13 cellular contexts compared by ENCODE assay signal in the genomic region with DNA sequence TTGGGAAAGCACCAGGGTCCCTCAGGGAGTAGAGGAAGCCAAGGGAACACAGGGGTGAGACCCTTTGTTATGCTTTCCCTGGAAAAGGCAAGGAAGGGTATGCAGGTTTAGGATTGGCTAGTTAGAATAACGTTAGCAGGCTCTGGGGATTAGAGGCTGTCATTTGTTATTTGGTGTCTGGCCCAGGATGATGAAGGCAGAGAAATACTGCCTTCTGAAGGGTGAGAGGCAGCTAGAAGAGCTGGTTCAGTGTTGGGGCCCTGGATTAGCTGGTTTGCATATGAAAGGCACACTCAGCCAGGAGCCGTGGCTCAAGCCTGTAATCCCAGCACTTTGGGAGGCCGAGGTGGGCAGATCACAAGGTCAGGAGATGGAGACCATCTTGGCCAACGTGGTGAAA. TPM values are rescaled to one million over a fixed set of nuclear protein-coding genes. Genes with fewer than 3 reads are reported as not detected.
A peak's percentile ranks its signal among the peaks of the same experiment; 100 is the strongest.
DNase-seq lines count a peak whose midpoint lies in the region; ATAC-seq, FAIRE-seq and TF ChIP-seq lines count a peak whose summit lies in the region.
"Had no signal": no experiment of that assay in that cellular context is flagged by ENCODE, and none has a peak within 500 bp of the region (broad histone marks: within the 10 kb centered on the region; RNA-seq: fewer than 3 reads in every experiment).

No MANE protein-coding gene starts in this region.

- H3K4me3 Mint-ChIP-seq in H9 = peak overlapping the region; percentile 32 to 61; a peak in 4 of 5 replicates
- H3K4me3 Mint-ChIP-seq in neural crest cell = peak overlapping the region; percentile 29
- H3K4me3 Mint-ChIP-seq in progenitor cell of endocrine pancreas (ENCODE audit: low read depth) = no peak overlapping the region

- H3K27ac Mint-ChIP-seq in H9 (peak overlapping the region in 2 of 3 experiments; percentile 87 to 96; a peak in 6 of 7 replicates), neural crest cell (ENCODE audit: unreplicated experiment) (peak overlapping the region; percentile 8), progenitor cell of endocrine pancreas (no peak overlapping the region)
- H3K27ac Mint-ChIP-seq: activated T-helper 2 cell treated with anti-CD3 and anti-CD28 coated beads, Interferon-gamma antibody, Interleukin-2, Interleukin-4, amounts not matched to agents 10 μg/mL and 5 μg/mL and 100 μg/mL, durations not matched to agents 14 hours and 24 hours and 36 hours had no signal

- H2AK5ac ChIP-seq in H9 (ENCODE audit: insufficient read length, low read length) = no peak overlapping the region

- in situ Hi-C loops in K562 (cut with MboI) = no loop called here

- no peaks in the 10 kb centered on the region for H3K27me3 ChIP-seq in H9 (ENCODE audit: insufficient read depth, low read length)
- no peaks in the 10 kb centered on the region for H3K27me3 ChIP-seq in K562 (ENCODE audit: control insufficient read depth in 2 of 2, insufficient read depth in 2 of 2, low read length in 2 of 2)
- H3K27me3 ChIP-seq: brain microvascular endothelial cell, heart left ventricle had no signal

- H3K4me2 ChIP-seq in H9 (ENCODE audit: insufficient read depth, insufficient read length, low read length) (peak overlapping the region; percentile 22), K562 (ENCODE audit: insufficient read depth, low read length) (no peak overlapping the region)
- H3K4me2 ChIP-seq: SK-N-SH had no signal

- intact Hi-C loops in K562 (cut with micrococcal nuclease) = loop anchor here (5.0 kb wide), 1 partner anchor 37 kb away; no protein-coding TSS in a partner anchor

- H3K18ac ChIP-seq in H9 (ENCODE audit: insufficient read length, low read depth, low read length) = no peak overlapping the region

- no peak for FAIRE-seq in K562 (lab: Jason Lieb, UNC)

- no peak overlapping the region for H4K5ac ChIP-seq in H9 (ENCODE audit: insufficient read length, low read depth, low read length)

- no peaks in the 10 kb centered on the region for H3K9me3 Mint-ChIP-seq in H9
- no peaks in the 10 kb centered on the region for H3K9me3 Mint-ChIP-seq in neural crest cell
- H3K9me3 Mint-ChIP-seq in progenitor cell of endocrine pancreas (ENCODE audit: low read depth) = no peaks in the 10 kb centered on the region
- H3K9me3 Mint-ChIP-seq: activated T-helper 2 cell treated with anti-CD3 and anti-CD28 coated beads, Interferon-gamma antibody, Interleukin-2, Interleukin-4, amounts not matched to agents 10 μg/mL and 5 μg/mL and 100 μg/mL, durations not matched to agents 14 hours and 24 hours and 36 hours had no signal

- no peak overlapping the region for H2AFZ ChIP-seq in H9 (ENCODE audit: low read length)
- H2AFZ ChIP-seq in K562 (ENCODE audit: low read depth, low read length) = no peak overlapping the region

- H2BK12ac ChIP-seq in H9 (ENCODE audit: insufficient read length, low read depth, low read length) = no peak overlapping the region

- no TSS peak for BruUV-seq in K562 (replicated peaks; lab: Mats Ljungman, UMichigan)

- DNase-seq in H9 = peak; percentile 70
- DNase-seq in K562 (ENCODE audit: extremely low read depth in 1 of 4, low spot score in 3 of 4) = no peak
- DNase-seq in neural crest cell (ENCODE audit: low read depth, low spot score) = no peak
- DNase-seq in progenitor cell of endocrine pancreas (ENCODE audit: low spot score, unreplicated experiment) = no peak
- DNase-seq: brain microvascular endothelial cell; C1 segment of cervical spinal cord; NK-92 treated with Interleukin-12 subunit alpha and Interleukin-12 subunit beta, amount 100 ng/mL, for 24 hours; SK-N-SH; stimulated activated CD4-positive, alpha-beta T cell treated with anti-CD3 and anti-CD28 coated beads, Interleukin-4, amount 100 ng/mL, for 1 hour had no signal

- H2BK15ac ChIP-seq in H9 (ENCODE audit: low read depth, low read length) = no peak overlapping the region

- no CpG with 5 or more reads among the region's 4 CpGs for WGBS in H9 (ENCODE audit: extremely low coverage, insufficient read length, low lambda C conversion rate)
- WGBS in K562 (ENCODE audit: insufficient coverage, low coverage, missing lambda C conversion rate) = 44% methylated on average over 4 of the region's 4 CpGs

- peaks cover 9 to 23% (median 9%) of the 10 kb centered on the region in 3 experiments for H3K36me3 Mint-ChIP-seq in H9 (ENCODE audit: insufficient read depth in 1 of 3, low read depth in 3 of 3)
- peaks cover 5% of the 10 kb centered on the region for H3K36me3 Mint-ChIP-seq in neural crest cell (ENCODE audit: low read depth)
- H3K36me3 Mint-ChIP-seq in progenitor cell of endocrine pancreas (ENCODE audit: insufficient read depth) = peaks cover 5% of the 10 kb centered on the region

- H4K20me1 ChIP-seq in H9 (ENCODE audit: control insufficient read depth, insufficient read depth, insufficient read length) (no peaks in the 10 kb centered on the region), K562 (replicated peaks; ENCODE audit: control insufficient read depth, insufficient read depth, low read length) (no peaks in the 10 kb centered on the region)

- peaks cover 11% of the 10 kb centered on the region; the same call in 1 of the 3 replicates for H3K36me3 ChIP-seq in K562 (ENCODE audit: control insufficient read depth, insufficient read depth, low read length)
- H3K36me3 ChIP-seq: brain microvascular endothelial cell had no signal

- H3K4me1 ChIP-seq in H9 (ENCODE audit: insufficient read depth, low read length) = no peaks in the 10 kb centered on the region; the same call in 1 of the 2 replicates
- H3K4me1 ChIP-seq in K562 (replicated peaks in 1 of 2; ENCODE audit: control insufficient read depth in 2 of 2, insufficient read depth in 2 of 2, low read length in 2 of 2) = peaks cover 2 to 45% of the 10 kb centered on the region in 2 experiments; a peak in 3 of 5 replicates

- H3K9me3 ChIP-seq in H9 (ENCODE audit: control insufficient read depth, low read depth, low read length) (no peaks in the 10 kb centered on the region), K562 (replicated peaks; ENCODE audit: control insufficient read depth, insufficient read depth, low read depth, low read length) (no peaks in the 10 kb centered on the region)
- H3K9me3 ChIP-seq: heart left ventricle, SK-N-SH had no signal

- no peaks in the 10 kb centered on the region; the same call in 1 of the 2 replicates for H3K27me3 Mint-ChIP-seq in H9 (ENCODE audit: low read depth)
- H3K27me3 Mint-ChIP-seq in neural crest cell (ENCODE audit: low read depth) = peaks cover 2% of the 10 kb centered on the region
- H3K27me3 Mint-ChIP-seq in progenitor cell of endocrine pancreas = no peaks in the 10 kb centered on the region

- no peak overlapping the region for H3K23ac ChIP-seq in H9 (ENCODE audit: insufficient read length, low read depth, low read length)

- no peak overlapping the region for H3K4me3 ChIP-seq in K562
- H3K4me3 ChIP-seq: heart left ventricle had no signal

- H3K79me2 ChIP-seq in H9 (ENCODE audit: insufficient read depth, low read length) (no peaks in the 10 kb centered on the region), K562 (ENCODE audit: control insufficient read depth, insufficient read depth, low read length) (no peaks in the 10 kb centered on the region)

- CTCF ChIA-PET in K562 (lab: Yijun Ruan, JAX; ENCODE audit: low intra/inter-chr PET ratio) = no interaction called here

- H3K9me1 ChIP-seq in K562 (ENCODE audit: control insufficient read depth, insufficient read depth, low read length) = no peaks in the 10 kb centered on the region

- no peak overlapping the region for H2BK5ac ChIP-seq in H9 (ENCODE audit: insufficient read length, low read length)

- no peak overlapping the region for H2BK120ac ChIP-seq in H9 (ENCODE audit: low read depth, low read length, poor library complexity, severe bottlenecking)

- H3K56ac ChIP-seq in H9 (ENCODE audit: insufficient read length, low read depth, low read length) = no peak overlapping the region

- POLR2A ChIA-PET in K562 (lab: Yijun Ruan, JAX) = interaction anchor here (0.5 to 0.6 kb wide), 3 partner anchors 12 to 756 kb away, joined by 3 read pairs; no protein-coding TSS in a partner anchor

- H3T11ph ChIP-seq in H9 (ENCODE audit: low read length) = no peak overlapping the region

- peak; percentile 8; the same call in 1 of the 2 replicates for TF ChIP-seq POLR2A in K562 (conservative IDR thresholded peaks at IDR 0.05)

- no peak for TF ChIP-seq CTCF in H9 (conservative IDR thresholded peaks at IDR 0.05)
- no peak for TF ChIP-seq CTCF in K562 (IDR thresholded peaks at IDR 0.05 in 2 of 3, conservative IDR thresholded peaks at IDR 0.05 in 1 of 3; ENCODE audit: insufficient read depth in 2 of 3, low read depth in 1 of 3, low read length in 3 of 3)
- TF ChIP-seq CTCF in neural crest cell (conservative IDR thresholded peaks at IDR 0.05) = no peak
- no peak for TF ChIP-seq CTCF in progenitor cell of endocrine pancreas (IDR thresholded peaks at IDR 0.05; ENCODE audit: unreplicated experiment)

- H4K8ac ChIP-seq in H9 (replicated peaks; ENCODE audit: insufficient read length, low read depth, low read length) = no peak overlapping the region

- no peaks in the 10 kb centered on the region for H3K79me1 ChIP-seq in H9 (ENCODE audit: insufficient read depth, low read depth, low read length, poor library complexity, severe bottlenecking)

- no peak overlapping the region for H2BK20ac ChIP-seq in H9 (ENCODE audit: low read depth, low read length, poor library complexity, severe bottlenecking)

- H3K9ac ChIP-seq in H9 (ENCODE audit: extremely low read depth, insufficient read length, low read length) = no peak overlapping the region
- H3K9ac ChIP-seq in K562 (ENCODE audit: insufficient read depth in 1 of 2, low read depth in 2 of 2, low read length in 2 of 2) = no peak overlapping the region; a peak in 1 of 4 replicates
- H3K9ac ChIP-seq: SK-N-SH had no signal

- H3K23me2 ChIP-seq in H9 (ENCODE audit: insufficient read length, low read depth, low read length, poor library complexity, severe bottlenecking) = no peaks in the 10 kb centered on the region

- no peak overlapping the region for H3K4ac ChIP-seq in H9 (ENCODE audit: low read depth, low read length)

- H3K27ac ChIP-seq in H9 (ENCODE audit: insufficient read length, low read depth, low read length) = no peak overlapping the region
- H3K27ac ChIP-seq in K562 (ENCODE audit: extremely low read depth, low read depth, low read length) = no peak overlapping the region
- H3K27ac ChIP-seq: brain microvascular endothelial cell had no signal

- no peak overlapping the region for H4K91ac ChIP-seq in H9 (ENCODE audit: insufficient read length, low read depth, low read length)

- no peak for ATAC-seq in K562
- ATAC-seq in GM18868 (IDR thresholded peaks at IDR 0.05; ENCODE audit: unreplicated experiment) = no peak
- no peak for ATAC-seq in HG03045 (IDR thresholded peaks at IDR 0.05; ENCODE audit: unreplicated experiment)
- ATAC-seq: heart left ventricle had no signal

- H3K4me1 Mint-ChIP-seq in H9 = peaks cover 48 to 61% of the 10 kb centered on the region in 2 experiments
- peaks cover 11% of the 10 kb centered on the region for H3K4me1 Mint-ChIP-seq in neural crest cell
- H3K4me1 Mint-ChIP-seq in progenitor cell of endocrine pancreas (ENCODE audit: low read depth) = no peaks in the 10 kb centered on the region

- no peak for TF ChIP-seq RAD21 in K562 (CRISPR knock-in tag; conservative IDR thresholded peaks at IDR 0.05 in 1 of 2, IDR thresholded peaks at IDR 0.05 in 1 of 2)

- TF ChIP-seq EP300 in K562 (IDR thresholded peaks at IDR 0.05; ENCODE audit: low read length) = no peak

- H3K14ac ChIP-seq in H9 (ENCODE audit: insufficient read depth, low read length) = no peak overlapping the region

RNA-seq across cellular contexts. Expression of gene PILRA, which starts 3.0 kb away (rescaled TPM):
- total RNA-seq in H9 (2021) = 3.2 and 3.3 TPM in 2 replicates
- total RNA-seq in K562 (2011; cell fraction: chromatin; rRNA removed; ENCODE audit: low replicate concordance) = 9.0 and 11.0 TPM in 2 replicates
- 5.9 and 6.2 TPM in 2 replicates for total RNA-seq in K562 (2011; cell fraction: nucleolus; rRNA removed)
- 8.1 and 8.8 TPM in 2 replicates for total RNA-seq in K562 (2011; cell fraction: nucleoplasm; rRNA removed)
- 0.23 and 0.41 TPM in 2 replicates for total RNA-seq in K562 (2014; rRNA removed)
- 0.32 and 0.47 TPM in 2 replicates for total RNA-seq in K562 (2014; rRNA removed; fragmentation: Illumina TruSeq; extraction: Trizol)
- 0.34 and 0.65 TPM in 2 replicates for total RNA-seq in K562 (2015; rRNA removed; fragmentation: Illumina TruSeq; extraction: Trizol)
- 0.83 and 0.95 TPM in 2 replicates for total RNA-seq in K562 (2021)
- polyA plus RNA-seq in K562 (2011; rRNA removed) = 1.8 and 3.1 TPM in 2 replicates
- 1.8 and 3.1 TPM in 2 replicates for polyA plus RNA-seq in K562 (2011; cell fraction: cytosol; rRNA removed)
- 12.1 and 14.8 TPM in 2 replicates for polyA plus RNA-seq in K562 (2011; cell fraction: nucleus; rRNA removed)
- 0.79 and 2.9 TPM in 2 replicates for polyA plus RNA-seq in K562 (2012)
- polyA plus RNA-seq in K562 (2014; fragmentation: Illumina TruSeq; extraction: Trizol) = 0.73 and 0.93 TPM in 2 replicates
- polyA plus RNA-seq in K562 (2014; fragmentation: Nextera tagmentation; extraction: Ambion mirVana) = under 1 TPM; 0.13 to 0.21 TPM
- polyA plus RNA-seq in K562 (2014; rRNA removed) = 0.62 and 1.6 TPM in 2 replicates
- polyA minus RNA-seq in K562 (2011; rRNA and poly(A)+ RNA removed) = 0.30 TPM in 1 of 2 replicates, not detected in the other
- polyA minus RNA-seq in K562 (2011; cell fraction: cytosol; rRNA and poly(A)+ RNA removed) = not detected in 2 replicates
- polyA minus RNA-seq in K562 (2011; cell fraction: nucleus; rRNA and poly(A)+ RNA removed) = 1.1 and 1.6 TPM in 2 replicates
- 2.6 and 2.7 TPM in 2 replicates for total RNA-seq in neural crest cell
- 3.9 and 5.3 TPM in 2 replicates for total RNA-seq in progenitor cell of endocrine pancreas

RNA-seq across cellular contexts. Expression of gene PILRB, which starts 12.4 kb away (rescaled TPM):
- total RNA-seq in H9 (2021) (43.5 and 50.1 TPM in 2 replicates), K562 (2014; rRNA removed) (37.0 and 37.7 TPM in 2 replicates), K562 (2014; rRNA removed; fragmentation: Illumina TruSeq; extraction: Trizol) (14.4 and 25.4 TPM in 2 replicates), K562 (2015; rRNA removed; fragmentation: Illumina TruSeq; extraction: Trizol) (30.7 and 32.3 TPM in 2 replicates), K562 (2021) (39.0 and 45.3 TPM in 2 replicates), neural crest cell (36.5 and 36.6 TPM in 2 replicates), progenitor cell of endocrine pancreas (64.6 and 67.9 TPM in 2 replicates)
- total RNA-seq in K562 (2011; cell fraction: chromatin; rRNA removed; ENCODE audit: low replicate concordance) = 248 and 523 TPM in 2 replicates
- total RNA-seq in K562 (2011; cell fraction: nucleolus; rRNA removed) = 303 and 304 TPM in 2 replicates
- total RNA-seq in K562 (2011; cell fraction: nucleoplasm; rRNA removed) = 245 and 257 TPM in 2 replicates
- polyA plus RNA-seq in K562 (2011; rRNA removed) (39.2 and 56.1 TPM in 2 replicates), K562 (2014; fragmentation: Illumina TruSeq; extraction: Trizol) (49.9 and 56.7 TPM in 2 replicates), K562 (2014; fragmentation: Nextera tagmentation; extraction: Ambion mirVana) (1 to 10 TPM; 6.2 to 7.1 TPM), K562 (2014; rRNA removed) (94.6 and 99.3 TPM in 2 replicates)
- 30.7 and 45.8 TPM in 2 replicates for polyA plus RNA-seq in K562 (2011; cell fraction: cytosol; rRNA removed)
- 448 and 634 TPM in 2 replicates for polyA plus RNA-seq in K562 (2011; cell fraction: nucleus; rRNA removed)
- polyA plus RNA-seq in K562 (2012) = 39.7 and 51.9 TPM in 2 replicates
- polyA minus RNA-seq in K562 (2011; rRNA and poly(A)+ RNA removed) = 8.3 and 12.6 TPM in 2 replicates
- polyA minus RNA-seq in K562 (2011; cell fraction: cytosol; rRNA and poly(A)+ RNA removed) = 2.9 and 8.4 TPM in 2 replicates
- 43.1 and 49.8 TPM in 2 replicates for polyA minus RNA-seq in K562 (2011; cell fraction: nucleus; rRNA and poly(A)+ RNA removed)

RNA-seq across cellular contexts. Expression of gene ZCWPW1, which starts 58.2 kb away (rescaled TPM):
- total RNA-seq in H9 (2021) = 1.1 and 1.3 TPM in 2 replicates
- total RNA-seq in K562 (2011; cell fraction: chromatin; rRNA removed; ENCODE audit: low replicate concordance) = 2.4 and 3.7 TPM in 2 replicates
- total RNA-seq in K562 (2011; cell fraction: nucleolus; rRNA removed) = 2.0 and 2.6 TPM in 2 replicates
- 1.8 and 3.5 TPM in 2 replicates for total RNA-seq in K562 (2011; cell fraction: nucleoplasm; rRNA removed)
- 1.3 and 1.7 TPM in 2 replicates for total RNA-seq in K562 (2014; rRNA removed)
- total RNA-seq in K562 (2014; rRNA removed; fragmentation: Illumina TruSeq; extraction: Trizol) = 0.84 and 1.8 TPM in 2 replicates
- total RNA-seq in K562 (2015; rRNA removed; fragmentation: Illumina TruSeq; extraction: Trizol) = 1.2 and 1.7 TPM in 2 replicates
- 0.86 and 0.94 TPM in 2 replicates for total RNA-seq in K562 (2021)
- polyA plus RNA-seq in K562 (2011; rRNA removed) = 1.5 and 1.7 TPM in 2 replicates
- 0.67 and 0.81 TPM in 2 replicates for polyA plus RNA-seq in K562 (2011; cell fraction: cytosol; rRNA removed)
- 3.7 and 4.2 TPM in 2 replicates for polyA plus RNA-seq in K562 (2011; cell fraction: nucleus; rRNA removed)
- polyA plus RNA-seq in K562 (2012) = 2.2 and 3.0 TPM in 2 replicates
- 0.79 and 1.4 TPM in 2 replicates for polyA plus RNA-seq in K562 (2014; fragmentation: Illumina TruSeq; extraction: Trizol)
- polyA plus RNA-seq in K562 (2014; fragmentation: Nextera tagmentation; extraction: Ambion mirVana) = under 1 TPM; 0.18 to 0.41 TPM
- polyA plus RNA-seq in K562 (2014; rRNA removed) = 0.61 and 1.6 TPM in 2 replicates
- polyA minus RNA-seq in K562 (2011; rRNA and poly(A)+ RNA removed) = 0.84 and 0.91 TPM in 2 replicates
- polyA minus RNA-seq in K562 (2011; cell fraction: cytosol; rRNA and poly(A)+ RNA removed) = 0.86 and 1.5 TPM in 2 replicates
- 1.2 and 1.6 TPM in 2 replicates for polyA minus RNA-seq in K562 (2011; cell fraction: nucleus; rRNA and poly(A)+ RNA removed)
- 1.8 and 2.0 TPM in 2 replicates for total RNA-seq in neural crest cell
- total RNA-seq in progenitor cell of endocrine pancreas = 2.5 and 3.8 TPM in 2 replicates

RNA-seq across cellular contexts. Expression of gene MEPCE, which starts 59.3 kb away (rescaled TPM):
- total RNA-seq in H9 (2021) (68.0 and 69.0 TPM in 2 replicates), K562 (2014; rRNA removed) (50.6 and 65.4 TPM in 2 replicates), K562 (2014; rRNA removed; fragmentation: Illumina TruSeq; extraction: Trizol) (24.9 and 29.5 TPM in 2 replicates), K562 (2015; rRNA removed; fragmentation: Illumina TruSeq; extraction: Trizol) (60.3 and 60.4 TPM in 2 replicates), K562 (2021) (72.8 and 76.3 TPM in 2 replicates), neural crest cell (46.9 and 49.8 TPM in 2 replicates), progenitor cell of endocrine pancreas (34.6 and 35.4 TPM in 2 replicates)
- total RNA-seq in K562 (2011; cell fraction: chromatin; rRNA removed; ENCODE audit: low replicate concordance) = 33.3 and 101 TPM in 2 replicates
- total RNA-seq in K562 (2011; cell fraction: nucleolus; rRNA removed) = 57.9 and 76.5 TPM in 2 replicates
- 40.2 and 43.9 TPM in 2 replicates for total RNA-seq in K562 (2011; cell fraction: nucleoplasm; rRNA removed)
- polyA plus RNA-seq in K562 (2011; rRNA removed) (16.1 and 16.7 TPM in 2 replicates), K562 (2014; fragmentation: Illumina TruSeq; extraction: Trizol) (66.5 and 77.3 TPM in 2 replicates), K562 (2014; fragmentation: Nextera tagmentation; extraction: Ambion mirVana) (10 to 100 TPM; 10.9 to 13.7 TPM), K562 (2014; rRNA removed) (42.7 and 44.1 TPM in 2 replicates)
- polyA plus RNA-seq in K562 (2011; cell fraction: cytosol; rRNA removed) = 13.0 and 28.0 TPM in 2 replicates
- 23.6 and 47.0 TPM in 2 replicates for polyA plus RNA-seq in K562 (2011; cell fraction: nucleus; rRNA removed)
- 54.7 and 58.7 TPM in 2 replicates for polyA plus RNA-seq in K562 (2012)
- polyA minus RNA-seq in K562 (2011; rRNA and poly(A)+ RNA removed) = 20.0 and 29.4 TPM in 2 replicates
- 18.7 and 24.0 TPM in 2 replicates for polyA minus RNA-seq in K562 (2011; cell fraction: cytosol; rRNA and poly(A)+ RNA removed)
- 27.9 and 29.5 TPM in 2 replicates for polyA minus RNA-seq in K562 (2011; cell fraction: nucleus; rRNA and poly(A)+ RNA removed)
